In genomic region chr11:116930586-116930985, GRCh38 we compare ENCODE assay signal across 10 cellular contexts.
A peak's percentile ranks its signal among the peaks of the same experiment; 100 is the strongest.
DNase-seq lines count a peak whose midpoint lies in the region; ATAC-seq and TF ChIP-seq lines count a peak whose summit lies in the region.
"Had no signal": no experiment of that assay in that cellular context is flagged by ENCODE, and none has a peak within 500 bp of the region (broad histone marks: within the 10 kb centered on the region; RNA-seq: fewer than 3 reads in every experiment).

No MANE protein-coding gene starts in this region.

- H3K36me3 ChIP-seq in breast epithelium (no peaks in the 10 kb centered on the region), mesenchymal stem cell (ENCODE audit: control insufficient read depth in 1 of 2, insufficient read depth in 2 of 2, low read depth in 1 of 2, low read length in 2 of 2) (peaks cover 3 to 17% of the 10 kb centered on the region in 2 experiments), upper lobe of right lung (peaks cover 15% of the 10 kb centered on the region)

- H4K91ac ChIP-seq in mesenchymal stem cell (ENCODE audit: low read length), result no peak overlapping the region

- 53% methylated on average over 1 of the region's 2 CpGs for whole genome bisulfite sequencing in mesenchymal stem cell

- no peak for TF ChIP-seq POLR2A in breast epithelium (IDR thresholded peaks at IDR 0.05)

- H3K4me3 ChIP-seq in breast epithelium (peak overlapping the region in 2 of 3 donors; percentile 9 to 33), mesenchymal stem cell (ENCODE audit: insufficient read depth in 1 of 2, low read depth in 1 of 2, low read length in 2 of 2) (peak overlapping the region in 1 of 2 experiments; percentile 70), upper lobe of right lung (peak overlapping the region; percentile 0)
- H3K4me3 ChIP-seq: SJCRH30 had no signal

- POLR2A ChIA-PET in MCF 10A (lab: Yijun Ruan, JAX), result interaction anchor here (0.6 kb wide), 1 partner anchor 21 kb away, joined by 3 read pairs; no protein-coding TSS in a partner anchor
- POLR2A ChIA-PET in HEK293T (lab: Yijun Ruan, JAX), result no interaction called here

- peak overlapping the region; percentile 78 for H3K9ac ChIP-seq in mesenchymal stem cell (ENCODE audit: low read length)

- peaks cover 20% of the 10 kb centered on the region for H3K36me3 Mint-ChIP-seq in MCF 10A (ENCODE audit: insufficient read depth, unreplicated experiment)
- H3K36me3 Mint-ChIP-seq in activated naive CD8-positive, alpha-beta T cell treated with anti-CD3 and anti-CD28 coated beads, Interleukin-2, amount 50 U/mL, for 24 hours (ENCODE audit: low read depth), result peaks cover 23% of the 10 kb centered on the region

- no peak overlapping the region for H2BK120ac ChIP-seq in mesenchymal stem cell (ENCODE audit: low read depth, low read length)

- no peak overlapping the region for H2BK15ac ChIP-seq in mesenchymal stem cell (ENCODE audit: low read depth, poor library complexity, severe bottlenecking)

- H3K27ac ChIP-seq in breast epithelium (peak overlapping the region; percentile 5 to 37), mesenchymal stem cell (ENCODE audit: low read length, poor library complexity, severe bottlenecking) (no peak overlapping the region), upper lobe of right lung (peak overlapping the region; percentile 47)
- H3K27ac ChIP-seq: SJCRH30 had no signal

- BruUV-seq in MCF 10A (replicated peaks; lab: Mats Ljungman, UMichigan), result no TSS peak

- peaks cover 2% of the 10 kb centered on the region for H3K79me1 ChIP-seq in mesenchymal stem cell (replicated peaks; ENCODE audit: low read length, poor library complexity, severe bottlenecking)

- no peak overlapping the region for H3K14ac ChIP-seq in mesenchymal stem cell (ENCODE audit: low read length in 2 of 2)

- no peaks in the 10 kb centered on the region for H3K9me3 ChIP-seq in breast epithelium
- H3K9me3 ChIP-seq in mesenchymal stem cell (ENCODE audit: control insufficient read depth, low read length), result no peaks in the 10 kb centered on the region
- H3K9me3 ChIP-seq in upper lobe of right lung, result no peaks in the 10 kb centered on the region
- H3K9me3 ChIP-seq: SJCRH30 had no signal

- no peak for ATAC-seq in activated naive CD8-positive, alpha-beta T cell treated with anti-CD3 and anti-CD28 coated beads, Interleukin-2, amount 50 U/mL, for 24 hours
- no peak for ATAC-seq in upper lobe of right lung

- H3K4me2 ChIP-seq in mesenchymal stem cell (ENCODE audit: low read length, poor library complexity, severe bottlenecking), result no peak overlapping the region

- H3K9me3 Mint-ChIP-seq in MCF 10A (ENCODE audit: unreplicated experiment), result peaks cover 9% of the 10 kb centered on the region
- peaks cover 7% of the 10 kb centered on the region for H3K9me3 Mint-ChIP-seq in activated naive CD8-positive, alpha-beta T cell treated with anti-CD3 and anti-CD28 coated beads, Interleukin-2, amount 50 U/mL, for 24 hours

- no peak overlapping the region for H4K8ac ChIP-seq in mesenchymal stem cell (ENCODE audit: low read length)

- TF ChIP-seq CTCF in breast epithelium (IDR thresholded peaks at IDR 0.05), result no peak
- no peak for TF ChIP-seq CTCF in MCF 10A (IDR thresholded peaks at IDR 0.05; ENCODE audit: unreplicated experiment)
- no peak for TF ChIP-seq CTCF in upper lobe of right lung (IDR thresholded peaks at IDR 0.05)

- H3K4me1 ChIP-seq in breast epithelium, result no peaks in the 10 kb centered on the region
- H3K4me1 ChIP-seq in mesenchymal stem cell (ENCODE audit: control insufficient read depth, insufficient read depth, low read depth, low read length), result no peaks in the 10 kb centered on the region
- peaks cover 25% of the 10 kb centered on the region for H3K4me1 ChIP-seq in upper lobe of right lung
- H3K4me1 ChIP-seq: SJCRH30 had no signal

- no peak overlapping the region for H2AK5ac ChIP-seq in mesenchymal stem cell (ENCODE audit: low read length, severe bottlenecking)

- no peak overlapping the region for H3K4ac ChIP-seq in mesenchymal stem cell (ENCODE audit: low read depth in 1 of 2, low read length in 2 of 2)

- no peak overlapping the region for H3K23ac ChIP-seq in mesenchymal stem cell (ENCODE audit: low read length in 2 of 2)

- DNase-seq in breast epithelium (ENCODE audit: low spot score in 2 of 2) (no peak), MCF 10A (ENCODE audit: unreplicated experiment) (no peak), mesenchymal stem cell (no peak), upper lobe of right lung (no peak), epidermal melanocyte (ENCODE audit: insufficient read length, low spot score) (no peak), HEK293T (ENCODE audit: extremely low spot score) (no peak), head of caudate nucleus (no peak)
- no peak for DNase-seq in activated naive CD8-positive, alpha-beta T cell treated with anti-CD3 and anti-CD28 coated beads, Interleukin-2, amount 50 U/mL, for 24 hours
- DNase-seq: activated gamma-delta T cell, SJCRH30 had no signal

- no peak overlapping the region for H3K4me3 Mint-ChIP-seq in MCF 10A (ENCODE audit: unreplicated experiment)
- peak overlapping the region; percentile 73 for H3K4me3 Mint-ChIP-seq in activated naive CD8-positive, alpha-beta T cell treated with anti-CD3 and anti-CD28 coated beads, Interleukin-2, amount 50 U/mL, for 24 hours

- H3K18ac ChIP-seq in mesenchymal stem cell (ENCODE audit: low read depth in 1 of 2, low read length in 2 of 2), result no peak overlapping the region

- H2BK12ac ChIP-seq in mesenchymal stem cell (ENCODE audit: low read length in 2 of 2), result no peak overlapping the region

- H3K27me3 Mint-ChIP-seq in MCF 10A (ENCODE audit: insufficient read depth, unreplicated experiment), result no peaks in the 10 kb centered on the region
- H3K27me3 Mint-ChIP-seq in activated naive CD8-positive, alpha-beta T cell treated with anti-CD3 and anti-CD28 coated beads, Interleukin-2, amount 50 U/mL, for 24 hours, result no peaks in the 10 kb centered on the region

- CTCF ChIA-PET in MCF 10A (lab: Yijun Ruan, JAX), result interaction anchor here (0.6 to 2.5 kb wide), 3 partner anchors 68 to 175 kb away, joined by 3 to 12 read pairs (median 4); no protein-coding TSS in a partner anchor
- CTCF ChIA-PET in HEK293T (lab: Yijun Ruan, JAX), result interaction anchor here (0.6 kb wide), 1 partner anchor 168 kb away, joined by 3 read pairs; no protein-coding TSS in a partner anchor

- H3K27me3 ChIP-seq in breast epithelium, result no peaks in the 10 kb centered on the region
- no peaks in the 10 kb centered on the region for H3K27me3 ChIP-seq in mesenchymal stem cell (ENCODE audit: control insufficient read depth in 1 of 2, insufficient read depth in 1 of 2, low read length in 2 of 2)
- no peaks in the 10 kb centered on the region for H3K27me3 ChIP-seq in upper lobe of right lung
- H3K27me3 ChIP-seq: SJCRH30 had no signal

- no peak overlapping the region for H3K27ac Mint-ChIP-seq in MCF 10A (ENCODE audit: low read depth, unreplicated experiment)
- H3K27ac Mint-ChIP-seq in activated naive CD8-positive, alpha-beta T cell treated with anti-CD3 and anti-CD28 coated beads, Interleukin-2, amount 50 U/mL, for 24 hours, result peak overlapping the region; percentile 81

- H2AFZ ChIP-seq in mesenchymal stem cell (ENCODE audit: low read depth, low read length), result no peak overlapping the region

- peaks cover 12% of the 10 kb centered on the region for H3K4me1 Mint-ChIP-seq in MCF 10A (ENCODE audit: insufficient read depth, unreplicated experiment)
- peaks cover 79% of the 10 kb centered on the region for H3K4me1 Mint-ChIP-seq in activated naive CD8-positive, alpha-beta T cell treated with anti-CD3 and anti-CD28 coated beads, Interleukin-2, amount 50 U/mL, for 24 hours

- intact Hi-C loops in breast epithelium (cut with DNase I; ENCODE audit: low total_unique reads) (no loop called here), MCF 10A (cut with micrococcal nuclease) (no loop called here), upper lobe of right lung (cut with DNase I) (no loop called here), head of caudate nucleus (cut with DNase I) (no loop called here)

- H2BK5ac ChIP-seq in mesenchymal stem cell (ENCODE audit: low read depth, low read length, poor library complexity, severe bottlenecking), result no peak overlapping the region

TF ChIP-seq in HEK293T, 16 proteins besides CTCF, POLR2A, EP300 and RAD21:
- TF ChIP-seq LEF1 (IDR thresholded peaks at IDR 0.05; ENCODE audit: borderline replicate concordance), result no peak
- TF ChIP-seq TARDBP (IDR thresholded peaks at IDR 0.05), result no peak
- no peak for TF ChIP-seq HDGF (IDR thresholded peaks at IDR 0.05; ENCODE audit: borderline replicate concordance)
- TF ChIP-seq SP1 (IDR thresholded peaks at IDR 0.05), result no peak
- no peak for TF ChIP-seq FOXM1 (IDR thresholded peaks at IDR 0.05; ENCODE audit: borderline replicate concordance)
- no peak for TF ChIP-seq FOXK2 (IDR thresholded peaks at IDR 0.05)
- no peak for TF ChIP-seq PKNOX1 (IDR thresholded peaks at IDR 0.05)
- TF ChIP-seq CTBP1 (IDR thresholded peaks at IDR 0.05; ENCODE audit: borderline replicate concordance), result no peak
- no peak for TF ChIP-seq FOXA1 (IDR thresholded peaks at IDR 0.05)
- no peak for TF ChIP-seq BHLHE40 (IDR thresholded peaks at IDR 0.05; ENCODE audit: borderline replicate concordance)
- TF ChIP-seq NFRKB (IDR thresholded peaks at IDR 0.05), result no peak
- TF ChIP-seq L3MBTL2 (conservative IDR thresholded peaks at IDR 0.05), result no peak
- no peak for TF ChIP-seq ARNT (IDR thresholded peaks at IDR 0.05)
- no peak for TF ChIP-seq ELF4 (IDR thresholded peaks at IDR 0.05)
